ENCODE assay signal across 8 cellular contexts in the genomic region with DNA sequence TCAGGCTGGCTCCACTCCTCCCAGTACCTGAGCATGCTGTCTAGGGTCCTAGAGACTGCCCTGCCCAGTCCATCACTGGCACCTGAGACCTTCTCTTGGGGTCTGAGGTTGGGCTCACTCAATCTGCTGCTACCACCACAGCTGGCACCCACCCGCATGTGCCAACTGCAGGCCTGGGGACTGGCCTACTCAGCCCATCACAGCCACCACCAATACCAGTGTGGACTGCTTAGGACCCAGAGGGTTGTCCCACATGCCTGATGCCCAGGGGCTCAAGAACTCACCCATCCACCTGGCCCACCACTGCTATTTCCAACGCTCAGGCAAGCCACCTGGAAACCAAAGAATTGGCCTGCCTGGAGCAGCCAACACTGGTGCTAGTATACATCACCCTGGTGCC.
"Had no signal": no experiment of that assay in that cellular context is flagged by ENCODE, and none has a peak within 500 bp of the region (broad histone marks: within the 10 kb centered on the region; RNA-seq: fewer than 3 reads in every experiment).

No MANE protein-coding gene starts in this region.

- H3K4me3 ChIP-seq: GM23338, K562 had no signal

- ATAC-seq: GM23338, K562 had no signal

- DNase-seq: H9, HCEC 1CT, IMR-90 had no signal

- FAIRE-seq: H1, H54, HTR-8/SVneo, K562 had no signal
